Comparison of ENCODE assay signal across 25 cellular contexts in the genomic region with DNA sequence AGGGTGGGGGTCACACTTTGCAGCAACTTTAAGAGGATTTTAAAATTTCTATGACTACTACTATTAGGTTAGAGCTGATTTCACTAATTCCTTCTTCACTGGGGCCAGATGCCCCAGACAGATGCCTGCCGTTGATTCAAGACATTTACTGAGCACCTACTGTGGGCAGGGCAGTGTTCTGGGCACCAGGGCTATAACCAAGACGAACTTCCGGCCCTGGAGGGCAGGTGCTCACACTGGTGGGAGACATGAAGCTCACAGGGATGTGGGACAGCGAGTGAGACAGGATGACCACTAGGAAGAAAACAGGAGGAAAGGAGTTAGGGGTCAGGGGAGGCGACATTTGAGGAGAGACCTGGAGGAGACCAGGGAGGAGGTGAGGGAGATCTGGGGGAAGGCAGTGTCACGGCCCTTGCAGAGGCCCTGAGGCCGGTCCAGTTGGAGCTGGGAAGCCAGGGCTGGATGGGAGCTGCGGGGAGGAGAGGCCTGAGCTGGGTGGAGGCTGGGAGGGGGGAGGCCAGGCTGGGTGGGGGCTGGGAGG. TPM values are rescaled to one million over a fixed set of nuclear protein-coding genes. Genes with fewer than 3 reads are reported as not detected.
DNase-seq lines count a peak whose midpoint lies in the region; ATAC-seq and TF ChIP-seq lines count a peak whose summit lies in the region.
"Had no signal": no experiment of that assay in that cellular context is flagged by ENCODE, and none has a peak within 500 bp of the region (broad histone marks: within the 10 kb centered on the region; RNA-seq: fewer than 3 reads in every experiment).

No MANE protein-coding gene starts in this region.

- H3K27me3 ChIP-seq in Panc1 (ENCODE audit: control insufficient read depth, insufficient read depth, low read length) (no peaks in the 10 kb centered on the region), trophoblast cell (ENCODE audit: insufficient read depth, low read length) (no peaks in the 10 kb centered on the region)
- H3K27me3 ChIP-seq: BLaER1 treated with 17β-estradiol and CSF1 and Interleukin-3, amounts not matched to agents 10 nM and 100 nM had no signal

- BruUV-seq in Panc1 (replicated peaks; lab: Mats Ljungman, UMichigan) = no TSS peak

- in situ Hi-C loops in Panc1 (cut with HindIII; ENCODE audit: low pct_unique_long_range_greater_than_20kb, low sequenced_read_pairs) = no loop called here

- no peak overlapping the region for H2AFZ ChIP-seq in trophoblast cell (ENCODE audit: insufficient read depth, low read length, poor library complexity)
- H2AFZ ChIP-seq: parathyroid adenoma had no signal

- H2AK5ac ChIP-seq in trophoblast cell (ENCODE audit: low read length) = no peak overlapping the region

- H3K9me3 Mint-ChIP-seq in activated CD4-positive, alpha-beta T cell treated with anti-CD3 and anti-CD28 coated beads for 36 hours (ENCODE audit: low read depth) = no peaks in the 10 kb centered on the region
- H3K9me3 Mint-ChIP-seq in endothelial cell (ENCODE audit: unreplicated experiment) = no peaks in the 10 kb centered on the region

- H3K36me3 ChIP-seq in Panc1 (ENCODE audit: control insufficient read depth, insufficient read depth, low read length) (no peaks in the 10 kb centered on the region), trophoblast cell (ENCODE audit: control insufficient read depth in 1 of 2, insufficient read depth in 2 of 2, low read length in 2 of 2) (peaks cover 9 to 17% of the 10 kb centered on the region in 2 experiments)

- no peak overlapping the region for H2BK5ac ChIP-seq in trophoblast cell (ENCODE audit: low read depth, low read length, poor library complexity)

- no peak overlapping the region for H3K18ac ChIP-seq in trophoblast cell (ENCODE audit: low read length)

- no peak overlapping the region for H4K12ac ChIP-seq in trophoblast cell (ENCODE audit: low read depth, low read length)

- H3K36me3 Mint-ChIP-seq in activated CD4-positive, alpha-beta T cell treated with anti-CD3 and anti-CD28 coated beads for 36 hours (ENCODE audit: low read depth) = no peaks in the 10 kb centered on the region
- H3K36me3 Mint-ChIP-seq in endothelial cell (ENCODE audit: low read depth, unreplicated experiment) = peaks cover 15% of the 10 kb centered on the region

- no peaks in the 10 kb centered on the region for H3K27me3 Mint-ChIP-seq in activated CD4-positive, alpha-beta T cell treated with anti-CD3 and anti-CD28 coated beads for 36 hours
- peaks cover 17% of the 10 kb centered on the region for H3K27me3 Mint-ChIP-seq in endothelial cell (ENCODE audit: unreplicated experiment)

- POLR2A ChIA-PET in activated CD4-positive, alpha-beta T cell treated with anti-CD3 and anti-CD28 coated beads for 36 hours (lab: Charles Lee) = no interaction called here
- POLR2A ChIA-PET in Panc1 (lab: Charles Lee) = interaction anchor here (0.5 kb wide), 1 partner anchor 13 kb away, joined by 7 read pairs; no protein-coding TSS in a partner anchor

- WGBS in trophoblast cell (ENCODE audit: extremely low coverage, insufficient coverage, insufficient read length) = no CpG with 5 or more reads among the region's 8 CpGs

- intact Hi-C loops in activated CD4-positive, alpha-beta T cell treated with anti-CD3 and anti-CD28 coated beads for 36 hours (cut with DNase I, micrococcal nuclease) = no loop called here
- intact Hi-C loops in Panc1 (cut with micrococcal nuclease; ENCODE audit: unreplicated experiment) = no loop called here

- H3K4me1 ChIP-seq in Panc1 (ENCODE audit: control insufficient read depth, insufficient read depth, low read length) (peaks cover 4% of the 10 kb centered on the region; the same call in 1 of the 2 replicates), trophoblast cell (ENCODE audit: control insufficient read depth in 1 of 2, insufficient read depth in 2 of 2, low read length in 2 of 2) (peaks cover 4 to 12% of the 10 kb centered on the region in 2 experiments)
- H3K4me1 ChIP-seq: parathyroid adenoma had no signal

- H4K91ac ChIP-seq in trophoblast cell (ENCODE audit: low read depth, low read length) = no peak overlapping the region

- TF ChIP-seq CTCF in Panc1 (IDR thresholded peaks at IDR 0.05) (no peak), endothelial cell (IDR thresholded peaks at IDR 0.05; ENCODE audit: unreplicated experiment) (no peak)

- DNase-seq in activated CD4-positive, alpha-beta T cell treated with anti-CD3 and anti-CD28 coated beads for 36 hours = no peak
- no peak for DNase-seq in activated CD4-positive, alpha-beta T cell treated with anti-CD3 and anti-CD28 coated beads, Interleukin-2, amount 50 U/mL, for 4 hours
- no peak for DNase-seq in Panc1 (ENCODE audit: low read depth, low spot score)
- DNase-seq in endothelial cell (ENCODE audit: low spot score) = no peak
- DNase-seq in trophoblast cell = no peak
- no peak for DNase-seq in NCI-H2107 (lab: John Stamatoyannopoulos, UW)
- no peak for DNase-seq in inferior parietal cortex (ENCODE audit: extremely low spot score)
- DNase-seq: activated gamma-delta T cell treated with Interleukin-2 at 50 U/mL for 16 hours; DMS79; MM.1S; NCI-H187; NCI-H526; PC-3; spleen; stimulated activated naive CD4-positive, alpha-beta T cell treated with Interleukin-2 at 50 U/mL for 16 hours had no signal

- H4K8ac ChIP-seq in trophoblast cell (ENCODE audit: low read depth, low read length) = no peak overlapping the region

- no peak overlapping the region for H3K4me2 ChIP-seq in trophoblast cell (ENCODE audit: low read length)
- H3K4me2 ChIP-seq: BLaER1 treated with 17β-estradiol and CSF1 and Interleukin-3, amounts not matched to agents 10 nM and 100 nM had no signal

- H3K79me1 ChIP-seq in trophoblast cell (ENCODE audit: low read length) = no peaks in the 10 kb centered on the region

- H3K9me3 ChIP-seq in Panc1 (ENCODE audit: control insufficient read depth, insufficient read depth, low read depth, low read length) (no peaks in the 10 kb centered on the region), trophoblast cell (ENCODE audit: insufficient read depth, low read depth, low read length) (peaks cover 6% of the 10 kb centered on the region)
- H3K9me3 ChIP-seq: BLaER1 treated with 17β-estradiol and CSF1 and Interleukin-3, amounts not matched to agents 10 nM and 100 nM had no signal

- H3K4ac ChIP-seq in trophoblast cell (ENCODE audit: low read depth, low read length) = no peak overlapping the region

- no peak overlapping the region for H2BK12ac ChIP-seq in trophoblast cell (ENCODE audit: low read length)

- CTCF ChIA-PET in activated CD4-positive, alpha-beta T cell treated with anti-CD3 and anti-CD28 coated beads for 36 hours (lab: Charles Lee) = no interaction called here
- CTCF ChIA-PET in Panc1 (lab: Charles Lee) = no interaction called here

- H3K27ac Mint-ChIP-seq in activated CD4-positive, alpha-beta T cell treated with anti-CD3 and anti-CD28 coated beads for 36 hours = peak overlapping the region; percentile 7
- H3K27ac Mint-ChIP-seq in endothelial cell (ENCODE audit: unreplicated experiment) = peak overlapping the region; percentile 10

- no peaks in the 10 kb centered on the region for H3K79me2 ChIP-seq in trophoblast cell (ENCODE audit: control insufficient read depth, insufficient read depth, low read length, poor library complexity)

- no peak overlapping the region for H3K4me3 Mint-ChIP-seq in activated CD4-positive, alpha-beta T cell treated with anti-CD3 and anti-CD28 coated beads for 36 hours
- H3K4me3 Mint-ChIP-seq in endothelial cell (ENCODE audit: unreplicated experiment) = no peak overlapping the region

- H3K27ac ChIP-seq in Panc1 (ENCODE audit: low read length) = peak overlapping the region; percentile 69; the same call in 1 of the 2 replicates
- peak overlapping the region; percentile 7 for H3K27ac ChIP-seq in trophoblast cell (ENCODE audit: low read depth, low read length)
- H3K27ac ChIP-seq: BLaER1 treated with 17β-estradiol and CSF1 and Interleukin-3, amounts not matched to agents 10 nM and 100 nM; parathyroid adenoma; spleen had no signal

- no peak for ATAC-seq in activated CD4-positive, alpha-beta T cell treated with anti-CD3 and anti-CD28 coated beads for 36 hours
- ATAC-seq in Panc1 (no peak), SK-N-SH treated with all-trans-retinoic acid at 6 μM for 48 hours (no peak)
- ATAC-seq: HCT116, HepG2, PC-3 had no signal

- no peak overlapping the region for H3K14ac ChIP-seq in trophoblast cell (ENCODE audit: low read length)

- H3K4me1 Mint-ChIP-seq in activated CD4-positive, alpha-beta T cell treated with anti-CD3 and anti-CD28 coated beads for 36 hours = peaks cover 7% of the 10 kb centered on the region
- peaks cover 9% of the 10 kb centered on the region for H3K4me1 Mint-ChIP-seq in endothelial cell (ENCODE audit: unreplicated experiment)

- no peak overlapping the region for H3K4me3 ChIP-seq in Panc1 (ENCODE audit: low read depth in 2 of 2, low read length in 2 of 2)
- H3K4me3 ChIP-seq in trophoblast cell (ENCODE audit: low read depth, low read length) = no peak overlapping the region
- H3K4me3 ChIP-seq: BLaER1 treated with 17β-estradiol and CSF1 and Interleukin-3, amounts not matched to agents 10 nM and 100 nM; spleen had no signal

- no peak overlapping the region for H3K9ac ChIP-seq in trophoblast cell (ENCODE audit: low read length)
- H3K9ac ChIP-seq: parathyroid adenoma had no signal

- no peak overlapping the region for H2BK120ac ChIP-seq in trophoblast cell (ENCODE audit: insufficient read depth, low read length, poor library complexity)

- no peak overlapping the region for H3K23ac ChIP-seq in trophoblast cell (ENCODE audit: low read length)

RNA-seq across cellular contexts. Expression of gene TPGS1, which starts 9.7 kb away (rescaled TPM):
- total RNA-seq in activated CD4-positive, alpha-beta T cell treated with anti-CD3 and anti-CD28 coated beads for 36 hours = 1 to 10 TPM; 6.4 to 8.4 TPM
- 17.6 TPM for total RNA-seq in Panc1 (2021; ENCODE audit: unreplicated experiment)
- polyA plus RNA-seq in Panc1 (2012; ENCODE audit: insufficient read length) = 19.7 TPM
- 18.0 TPM for total RNA-seq in endothelial cell (ENCODE audit: unreplicated experiment)
- 4.2 and 4.8 TPM in 2 replicates for polyA plus RNA-seq in trophoblast cell (2013)

RNA-seq across cellular contexts. Expression of gene CDC34, which starts 14.6 kb away (rescaled TPM):
- 10 to 100 TPM; 36.7 to 41.5 TPM for total RNA-seq in activated CD4-positive, alpha-beta T cell treated with anti-CD3 and anti-CD28 coated beads for 36 hours
- 80.5 TPM for total RNA-seq in Panc1 (2021; ENCODE audit: unreplicated experiment)
- polyA plus RNA-seq in Panc1 (2012; ENCODE audit: insufficient read length) = 116 TPM
- 126 TPM for total RNA-seq in endothelial cell (ENCODE audit: unreplicated experiment)
- 85.4 and 86.0 TPM in 2 replicates for polyA plus RNA-seq in trophoblast cell (2013)

RNA-seq across cellular contexts. Expression of gene MADCAM1, which starts 20.7 kb away (rescaled TPM):
- total RNA-seq in activated CD4-positive, alpha-beta T cell treated with anti-CD3 and anti-CD28 coated beads for 36 hours = under 1 TPM in 1 of 2 experiments, not detected in 1; 0.14 TPM
- total RNA-seq in Panc1 (2021; ENCODE audit: unreplicated experiment) (0.54 TPM), endothelial cell (ENCODE audit: unreplicated experiment) (6.5 TPM)
- polyA plus RNA-seq in Panc1 (2012; ENCODE audit: insufficient read length) = 3.6 TPM
- polyA plus RNA-seq in trophoblast cell (2013) = 0.45 and 0.54 TPM in 2 replicates
- total RNA-seq: bronchial epithelial cell, SK-MEL-5 had no signal
- polyA plus RNA-seq: fibroblast of lung had no signal

RNA-seq across cellular contexts. Expression of gene GZMM, which starts 26.9 kb away (rescaled TPM):
- total RNA-seq in activated CD4-positive, alpha-beta T cell treated with anti-CD3 and anti-CD28 coated beads for 36 hours = 10 to 100 TPM; 22.5 to 25.3 TPM
- total RNA-seq in Panc1 (2021; ENCODE audit: unreplicated experiment) (0.69 TPM), endothelial cell (ENCODE audit: unreplicated experiment) (not detected)
- polyA plus RNA-seq in Panc1 (2012; ENCODE audit: insufficient read length) = 1.4 TPM
- polyA plus RNA-seq in trophoblast cell (2013) = 0.08 and 0.12 TPM in 2 replicates
- total RNA-seq: A172, bronchial epithelial cell, HepG2, kidney epithelial cell, PC-3 had no signal

RNA-seq across cellular contexts. Expression of gene BSG, which starts 55.4 kb away (rescaled TPM):
- total RNA-seq in activated CD4-positive, alpha-beta T cell treated with anti-CD3 and anti-CD28 coated beads for 36 hours = 100 to 1,000 TPM; 165 to 175 TPM
- total RNA-seq in Panc1 (2021; ENCODE audit: unreplicated experiment) (653 TPM), endothelial cell (ENCODE audit: unreplicated experiment) (353 TPM)
- polyA plus RNA-seq in Panc1 (2012; ENCODE audit: insufficient read length) = 956 TPM
- 506 and 509 TPM in 2 replicates for polyA plus RNA-seq in trophoblast cell (2013)
